In genomic region chr14:35822501-35822900, GRCh38 we compare ENCODE assay signal across 20 cellular contexts. TPM values are rescaled to one million over a fixed set of nuclear protein-coding genes. Genes with fewer than 3 reads are reported as not detected.
DNase-seq lines count a peak whose midpoint lies in the region; ATAC-seq, FAIRE-seq and TF ChIP-seq lines count a peak whose summit lies in the region.
"Had no signal": no experiment of that assay in that cellular context is flagged by ENCODE, and none has a peak within 500 bp of the region (broad histone marks: within the 10 kb centered on the region; RNA-seq: fewer than 3 reads in every experiment).

No MANE protein-coding gene starts in this region.

- H3K27me3 ChIP-seq in CD4-positive, alpha-beta T cell (ENCODE audit: control insufficient read depth, insufficient read depth, low read length): no peaks in the 10 kb centered on the region
- no peaks in the 10 kb centered on the region for H3K27me3 ChIP-seq in Loucy (ENCODE audit: insufficient read depth, low read length, poor library complexity, severe bottlenecking)
- H3K27me3 ChIP-seq in bronchial epithelial cell (ENCODE audit: control insufficient read depth, insufficient read depth, low read length): no peaks in the 10 kb centered on the region
- H3K27me3 ChIP-seq in keratinocyte (ENCODE audit: control insufficient read depth, extremely low read depth, insufficient read depth, low read length): no peaks in the 10 kb centered on the region
- H3K27me3 ChIP-seq: BLaER1, Peyer's patch had no signal

- H4K20me1 ChIP-seq in Loucy (ENCODE audit: insufficient read depth, low read length, poor library complexity, severe bottlenecking): peaks cover 5% of the 10 kb centered on the region
- no peaks in the 10 kb centered on the region for H4K20me1 ChIP-seq in keratinocyte (ENCODE audit: control insufficient read depth, extremely low read depth, insufficient read depth, low read length)
- H4K20me1 ChIP-seq: BLaER1 had no signal

- intact Hi-C loops in CD4-positive, alpha-beta T cell (cut with DNase I, micrococcal nuclease): loop anchor here in 1 of 2 experiments (10.0 kb wide), 1 partner anchor 778 kb away; the partner anchor contains the start of gene FAM177A1
- intact Hi-C loops in activated CD4-positive, alpha-beta memory T cell treated with anti-CD3 and anti-CD28 coated beads for 36 hours (cut with micrococcal nuclease): no loop called here

- no peak for FAIRE-seq in bronchial epithelial cell (lab: Jason Lieb, UNC)
- no peak for FAIRE-seq in keratinocyte (lab: Jason Lieb, UNC)
- FAIRE-seq: A204.1 had no signal

- peaks cover 13% of the 10 kb centered on the region for H3K36me3 Mint-ChIP-seq in CD4-positive, alpha-beta T cell (ENCODE audit: low read depth)
- H3K36me3 Mint-ChIP-seq in activated CD4-positive, alpha-beta memory T cell treated with anti-CD3 and anti-CD28 coated beads for 36 hours: no peaks in the 10 kb centered on the region

- H3K27ac ChIP-seq in CD4-positive, alpha-beta T cell (ENCODE audit: low read depth, low read length): no peak overlapping the region
- no peak overlapping the region for H3K27ac ChIP-seq in keratinocyte (ENCODE audit: control insufficient read depth, insufficient read depth, low read length)
- H3K27ac ChIP-seq: BLaER1, KMS-11, Peyer's patch had no signal

- DNase-seq in CD4-positive, alpha-beta T cell: no peak
- DNase-seq in bronchial epithelial cell (ENCODE audit: low read depth) (peak; percentile 90), keratinocyte (ENCODE audit: low read depth, low spot score) (no peak)
- DNase-seq in stimulated activated CD4-positive, alpha-beta T cell treated with anti-CD3 and anti-CD28 coated beads, Interleukin-15, amount 100 ng/mL, for 24 hours: no peak
- no peak for DNase-seq in activated CD4-positive, alpha-beta memory T cell treated with anti-CD3 and anti-CD28 coated beads for 36 hours
- DNase-seq: GOT3, NCI-H187, NCI-H2081 treated with DMSO at 0.1 percent for 48 hours, NCI-H510A, Peyer's patch, SHP77 treated with DMSO at 0.1 percent for 48 hours had no signal

- H3K9me2 ChIP-seq in Loucy (replicated peaks; ENCODE audit: low read depth, low read length): no peaks in the 10 kb centered on the region

- H2AFZ ChIP-seq in Loucy (ENCODE audit: low read length) (peak overlapping the region; percentile 54), keratinocyte (ENCODE audit: control insufficient read depth, low read length) (peak overlapping the region; percentile 58)

- no peaks in the 10 kb centered on the region for H3K27me3 Mint-ChIP-seq in CD4-positive, alpha-beta T cell
- H3K27me3 Mint-ChIP-seq in activated CD4-positive, alpha-beta memory T cell treated with anti-CD3 and anti-CD28 coated beads for 36 hours: no peaks in the 10 kb centered on the region
- H3K27me3 Mint-ChIP-seq: CD4-positive, alpha-beta memory T cell had no signal

- H3K9me1 ChIP-seq in keratinocyte (ENCODE audit: control insufficient read depth, extremely low read depth, insufficient read depth, low read length): no peaks in the 10 kb centered on the region

- H3K79me2 ChIP-seq in Loucy (ENCODE audit: insufficient read depth, low read length) (peaks cover 8% of the 10 kb centered on the region), keratinocyte (ENCODE audit: control insufficient read depth, insufficient read depth, low read length) (peaks cover 6% of the 10 kb centered on the region)

- H3K4me2 ChIP-seq in Loucy (ENCODE audit: low read depth, low read length, poor library complexity, severe bottlenecking): peak overlapping the region; percentile 30
- peak overlapping the region; percentile 7 for H3K4me2 ChIP-seq in keratinocyte (ENCODE audit: control insufficient read depth, extremely low read depth, insufficient read depth, low read depth, low read length)
- H3K4me2 ChIP-seq: BLaER1, KMS-11 had no signal

- H3K4me1 ChIP-seq in Loucy (ENCODE audit: insufficient read depth, low read length, poor library complexity, severe bottlenecking): peaks cover 14% of the 10 kb centered on the region
- peaks cover 24% of the 10 kb centered on the region for H3K4me1 ChIP-seq in keratinocyte (ENCODE audit: control insufficient read depth, extremely low read depth, insufficient read depth, low read length)

- H3F3A ChIP-seq in Loucy (ENCODE audit: low read depth): no peaks in the 10 kb centered on the region

- CTCF ChIA-PET in CD4-positive, alpha-beta T cell (lab: Charles Lee): interaction anchor here (0.9 to 1.3 kb wide), 3 partner anchors 13 to 22 kb away, joined by 3 to 7 read pairs (median 5); partner anchors contain the start of gene RALGAPA1
- CTCF ChIA-PET in activated CD4-positive, alpha-beta memory T cell treated with anti-CD3 and anti-CD28 coated beads for 36 hours (lab: Charles Lee): interaction anchor here (0.7 to 2.1 kb wide), 9 partner anchors 8 to 291 kb away, joined by 3 to 10 read pairs (median 3); partner anchors contain the start of gene RALGAPA1

- TF ChIP-seq CTCF in CD4-positive, alpha-beta T cell (IDR thresholded peaks at IDR 0.05): no peak
- no peak for TF ChIP-seq CTCF in Loucy (conservative IDR thresholded peaks at IDR 0.05; ENCODE audit: low read length)
- no peak for TF ChIP-seq CTCF in bronchial epithelial cell (IDR thresholded peaks at IDR 0.05; ENCODE audit: insufficient read depth, low read length, severe bottlenecking)
- TF ChIP-seq CTCF in keratinocyte (optimal IDR thresholded peaks at IDR 0.05 in 1 of 3, IDR thresholded peaks at IDR 0.05 in 1 of 3, conservative IDR thresholded peaks at IDR 0.05 in 1 of 3; ENCODE audit: extremely low read depth in 1 of 3, insufficient read depth in 2 of 3, low read length in 3 of 3): no peak

- peak overlapping the region; percentile 27 for H3K4me3 Mint-ChIP-seq in CD4-positive, alpha-beta T cell
- H3K4me3 Mint-ChIP-seq in activated CD4-positive, alpha-beta memory T cell treated with anti-CD3 and anti-CD28 coated beads for 36 hours: no peak overlapping the region
- H3K4me3 Mint-ChIP-seq: HFFc6 had no signal

- no peak overlapping the region for H3K9ac ChIP-seq in Loucy (ENCODE audit: low read depth, low read length, poor library complexity, severe bottlenecking)
- no peak overlapping the region for H3K9ac ChIP-seq in keratinocyte (ENCODE audit: control insufficient read depth, extremely low read depth, insufficient read depth, low read length)
- H3K9ac ChIP-seq: BLaER1, KMS-11 had no signal

- H3K4me1 Mint-ChIP-seq in CD4-positive, alpha-beta T cell (ENCODE audit: low read depth): peaks cover 22% of the 10 kb centered on the region
- peaks cover 10% of the 10 kb centered on the region for H3K4me1 Mint-ChIP-seq in activated CD4-positive, alpha-beta memory T cell treated with anti-CD3 and anti-CD28 coated beads for 36 hours (ENCODE audit: low read depth)

- dilution Hi-C loops in keratinocyte (cut with MboI; ENCODE audit: extremely low pct_ligation_motif_present, low sequenced_read_pairs): no loop called here

- H3K27ac Mint-ChIP-seq in CD4-positive, alpha-beta T cell: no peak overlapping the region
- no peak overlapping the region for H3K27ac Mint-ChIP-seq in activated CD4-positive, alpha-beta memory T cell treated with anti-CD3 and anti-CD28 coated beads for 36 hours
- H3K27ac Mint-ChIP-seq: HFFc6 had no signal

- POLR2A ChIA-PET in CD4-positive, alpha-beta T cell (lab: Charles Lee): interaction anchor here (0.6 kb wide), 1 partner anchor 8 kb away, joined by 4 read pairs; no protein-coding TSS in a partner anchor
- POLR2A ChIA-PET in activated CD4-positive, alpha-beta memory T cell treated with anti-CD3 and anti-CD28 coated beads for 36 hours (lab: Charles Lee): no interaction called here

- no peak overlapping the region for H3K4me3 ChIP-seq in Loucy (ENCODE audit: low read length, poor library complexity, severe bottlenecking)
- no peak overlapping the region for H3K4me3 ChIP-seq in bronchial epithelial cell (ENCODE audit: low read depth, low read length)
- H3K4me3 ChIP-seq in keratinocyte (ENCODE audit: control insufficient read depth in 2 of 3, extremely low read depth in 1 of 3, insufficient read depth in 2 of 3, low read depth in 1 of 3, low read length in 3 of 3): no peak overlapping the region
- H3K4me3 ChIP-seq: BLaER1, HAP-1, Peyer's patch had no signal

- H3K9me3 ChIP-seq in CD4-positive, alpha-beta T cell (ENCODE audit: control insufficient read depth, low read length): no peaks in the 10 kb centered on the region
- H3K9me3 ChIP-seq in Loucy (ENCODE audit: insufficient read depth, low read depth, low read length) (no peaks in the 10 kb centered on the region), keratinocyte (ENCODE audit: control insufficient read depth, low read depth, low read length) (no peaks in the 10 kb centered on the region)
- H3K9me3 ChIP-seq: BLaER1, Caco-2, HAP-1, Peyer's patch had no signal

- no peaks in the 10 kb centered on the region for H3K9me3 Mint-ChIP-seq in CD4-positive, alpha-beta T cell
- no peaks in the 10 kb centered on the region for H3K9me3 Mint-ChIP-seq in activated CD4-positive, alpha-beta memory T cell treated with anti-CD3 and anti-CD28 coated beads for 36 hours
- H3K9me3 Mint-ChIP-seq: CD4-positive, alpha-beta memory T cell; HFFc6 had no signal

- no peak for ATAC-seq in CD4-positive, alpha-beta T cell (ENCODE audit: poor library complexity)
- no peak for ATAC-seq in HG02981 (IDR thresholded peaks at IDR 0.05; ENCODE audit: unreplicated experiment)

- H3K36me3 ChIP-seq in Loucy (ENCODE audit: insufficient read depth, low read length): no peaks in the 10 kb centered on the region
- H3K36me3 ChIP-seq in bronchial epithelial cell (ENCODE audit: control insufficient read depth, insufficient read depth, low read length): no peaks in the 10 kb centered on the region
- no peaks in the 10 kb centered on the region for H3K36me3 ChIP-seq in keratinocyte (ENCODE audit: control insufficient read depth in 2 of 2, extremely low read depth in 1 of 2, insufficient read depth in 2 of 2, low read length in 2 of 2)
- H3K36me3 ChIP-seq: BLaER1, HAP-1, Peyer's patch had no signal

RNA-seq across cellular contexts. Expression of gene BRMS1L, which starts 3.6 kb away (rescaled TPM):
- 1 to 10 TPM; 6.1 to 9.2 TPM for total RNA-seq in CD4-positive, alpha-beta T cell
- 3.9 and 4.6 TPM in 2 replicates for total RNA-seq in bronchial epithelial cell
- 5.9 to 12.0 TPM (median 6.4 TPM) in 3 replicates for polyA plus RNA-seq in keratinocyte
- 23.2 TPM for polyA plus RNA-seq in keratinocyte (2011; ENCODE audit: low read depth)
- 4.8 and 9.3 TPM in 2 replicates for polyA plus RNA-seq in keratinocyte (2011; cell fraction: cytosol; rRNA removed)
- polyA plus RNA-seq in keratinocyte (2011; cell fraction: nucleus; rRNA removed): 4.6 and 10.4 TPM in 2 replicates
- 3.9 and 8.4 TPM in 2 replicates for polyA plus RNA-seq in keratinocyte (2012; ENCODE audit: low replicate concordance)
- 0.82 to 4.6 TPM (median 0.85 TPM) in 3 replicates for polyA minus RNA-seq in keratinocyte
- 3.1 TPM for polyA minus RNA-seq in keratinocyte (2011; cell fraction: cytosol; rRNA and poly(A)+ RNA removed)
- 2.3 and 13.7 TPM in 2 replicates for polyA minus RNA-seq in keratinocyte (2011; cell fraction: nucleus; rRNA and poly(A)+ RNA removed)
- total RNA-seq in activated CD4-positive, alpha-beta memory T cell treated with anti-CD3 and anti-CD28 coated beads for 36 hours: 1 to 10 TPM; 5.6 to 6.1 TPM

RNA-seq across cellular contexts. Expression of gene RALGAPA1, which starts 13.4 kb away (rescaled TPM):
- 10 to 100 TPM; 72.0 to 75.5 TPM for total RNA-seq in CD4-positive, alpha-beta T cell
- total RNA-seq in bronchial epithelial cell: 28.2 and 44.5 TPM in 2 replicates
- polyA plus RNA-seq in keratinocyte: 6.2 to 12.1 TPM (median 10.9 TPM) in 3 replicates
- 13.0 TPM for polyA plus RNA-seq in keratinocyte (2011; ENCODE audit: low read depth)
- polyA plus RNA-seq in keratinocyte (2011; cell fraction: cytosol; rRNA removed): 3.9 and 9.4 TPM in 2 replicates
- polyA plus RNA-seq in keratinocyte (2011; cell fraction: nucleus; rRNA removed): 17.7 and 20.1 TPM in 2 replicates
- polyA plus RNA-seq in keratinocyte (2012; ENCODE audit: low replicate concordance): 7.0 and 12.4 TPM in 2 replicates
- polyA minus RNA-seq in keratinocyte: 8.3 to 43.0 TPM (median 26.8 TPM) in 3 replicates
- polyA minus RNA-seq in keratinocyte (2011; cell fraction: cytosol; rRNA and poly(A)+ RNA removed): 17.3 TPM
- 33.6 and 73.1 TPM in 2 replicates for polyA minus RNA-seq in keratinocyte (2011; cell fraction: nucleus; rRNA and poly(A)+ RNA removed)
- 10 to 100 TPM; 23.0 to 26.7 TPM for total RNA-seq in activated CD4-positive, alpha-beta memory T cell treated with anti-CD3 and anti-CD28 coated beads for 36 hours
